In genomic region chr10:116810895-116811294, GRCh38 we compare ENCODE assay signal across 36 cellular contexts. TPM values are rescaled to one million over a fixed set of nuclear protein-coding genes. Genes with fewer than 3 reads are reported as not detected.
"Had no signal": no experiment of that assay in that cellular context is flagged by ENCODE, and none has a peak within 500 bp of the region (broad histone marks: within the 10 kb centered on the region; RNA-seq: fewer than 3 reads in every experiment).

No MANE protein-coding gene starts in this region.

- H3K27me3 ChIP-seq: brain microvascular endothelial cell had no signal

- DNase-seq: activated B cell treated with CpG ODN at 0.5 μM for 24 hours; activated CD4-positive, alpha-beta memory T cell treated with anti-CD3 and anti-CD28 coated beads for 36 hours; activated CD4-positive, alpha-beta T cell treated with anti-CD3 and anti-CD28 coated beads for 4 hours; activated CD4-positive, alpha-beta T cell treated with anti-CD3 and anti-CD28 coated beads, Interleukin-2, amount 10 ng/mL, durations not matched to agents 24 days and 14 days; activated CD4-positive, alpha-beta T cell treated with anti-CD3 and anti-CD28 coated beads, Interleukin-2, amount 50 U/mL, for 1 hour; activated CD4-positive, alpha-beta T cell treated with anti-CD3 and anti-CD28 coated beads, Interleukin-2, amount 50 U/mL, for 4 hours; activated CD4-positive, CD25-positive, alpha-beta regulatory T cell treated with anti-CD3 and anti-CD28 coated beads, Interleukin-2, amount 50 U/mL, for 72 hours; activated CD8-positive, alpha-beta memory T cell treated with anti-CD3 and anti-CD28 coated beads, Interleukin-2, amount 50 U/mL, for 4 hours; activated CD8-positive, alpha-beta T cell treated with anti-CD3 and anti-CD28 coated beads for 36 hours; activated effector memory CD4-positive, alpha-beta T cell treated with anti-CD3 and anti-CD28 coated beads, Interleukin-2, amount 50 U/mL, for 16 hours; activated gamma-delta T cell treated with Interleukin-2 at 50 U/mL for 16 hours; activated naive CD4-positive, alpha-beta T cell; activated naive CD4-positive, alpha-beta T cell treated with anti-CD3 and anti-CD28 coated beads, Interleukin-2, amount 10 ng/mL, durations not matched to agents 7 days and 5 days; activated naive CD8-positive, alpha-beta T cell treated with anti-CD3 and anti-CD28 coated beads for 36 hours; activated T-cell treated with anti-CD3 and anti-CD28 coated beads for 4 hours; activated T-cell treated with anti-CD3 and anti-CD28 coated beads, Interleukin-2, amount 50 U/mL, for 1 hour; activated T-cell treated with anti-CD3 and anti-CD28 coated beads, Interleukin-2, amount 50 U/mL, for 4 hours; activated T-cell treated with anti-CD3 and anti-CD28 coated beads, Interleukin-2, amount 50 U/mL, for 72 hours; adrenal gland; amniotic stem cell; aorta; body of pancreas; brain microvascular endothelial cell; central memory CD4-positive, alpha-beta T cell; T-helper 1 cell; T-helper 2 cell; T-helper 9 cell had no signal

- FAIRE-seq: astrocyte, TTC549 had no signal

- H3K27ac ChIP-seq: adrenal gland, body of pancreas, brain microvascular endothelial cell, breast epithelium, VCaP had no signal

- ATAC-seq: activated CD8-positive, alpha-beta T cell treated with anti-CD3 and anti-CD28 coated beads for 36 hours; activated naive CD4-positive, alpha-beta T cell treated with anti-CD3 and anti-CD28 coated beads, Interleukin-2, amount 50 U/mL, for 72 hours; activated T-cell treated with anti-CD3 and anti-CD28 coated beads, Interleukin-2, amount 50 U/mL, for 4 hours; activated T-cell treated with anti-CD3 and anti-CD28 coated beads, Interleukin-2, amount 50 U/mL, for 72 hours; activated T-helper 17 cell treated with anti-CD3 and anti-CD28 coated beads, Interleukin-2, amount 50 U/mL, for 72 hours; body of pancreas had no signal

- H3K4me3 ChIP-seq: adrenal gland, body of pancreas, breast epithelium had no signal

- H3K9me3 ChIP-seq: adrenal gland, body of pancreas, breast epithelium had no signal

- H3K4me1 ChIP-seq: adrenal gland, breast epithelium had no signal

- H3K36me3 ChIP-seq: adrenal gland, brain microvascular endothelial cell, breast epithelium had no signal

RNA-seq across cellular contexts. Expression of gene ENO4, which starts 38.4 kb away (rescaled TPM):
- total RNA-seq: activated CD4-positive, alpha-beta memory T cell treated with anti-CD3 and anti-CD28 coated beads for 36 hours; activated CD4-positive, alpha-beta T cell treated with anti-CD3 and anti-CD28 coated beads, Interleukin-2, amount 10 ng/mL, durations not matched to agents 24 days and 14 days; activated CD8-positive, alpha-beta memory T cell treated with anti-CD3 and anti-CD28 coated beads for 36 hours; activated CD8-positive, alpha-beta T cell treated with anti-CD3 and anti-CD28 coated beads for 36 hours; activated naive CD4-positive, alpha-beta T cell treated with anti-CD3 and anti-CD28 coated beads, Interleukin-2, amount 50 U/mL, for 72 hours; activated naive CD8-positive, alpha-beta T cell treated with anti-CD3 and anti-CD28 coated beads for 36 hours; activated T-cell treated with anti-CD3 and anti-CD28 coated beads, Interleukin-2, amount 50 U/mL, for 4 hours; activated T-cell treated with anti-CD3 and anti-CD28 coated beads, Interleukin-2, amount 50 U/mL, for 72 hours; activated T-helper 1 cell treated with anti-CD3 and anti-CD28 coated beads, Interleukin-12 subunit alpha, Interleukin-12 subunit beta, Interleukin-2, Interleukin-4 antibody, amounts not matched to agents 30 ng/mL and 10 ng/mL and 1 ng/mL, durations not matched to agents 14 hours and 24 hours and 36 hours; activated T-helper 17 cell treated with anti-CD3 and anti-CD28 coated beads, Interleukin-2, amount 50 U/mL, for 72 hours; cardiac septum had no signal
